Comparison of ENCODE assay signal across 13 cellular contexts in the genomic region with DNA sequence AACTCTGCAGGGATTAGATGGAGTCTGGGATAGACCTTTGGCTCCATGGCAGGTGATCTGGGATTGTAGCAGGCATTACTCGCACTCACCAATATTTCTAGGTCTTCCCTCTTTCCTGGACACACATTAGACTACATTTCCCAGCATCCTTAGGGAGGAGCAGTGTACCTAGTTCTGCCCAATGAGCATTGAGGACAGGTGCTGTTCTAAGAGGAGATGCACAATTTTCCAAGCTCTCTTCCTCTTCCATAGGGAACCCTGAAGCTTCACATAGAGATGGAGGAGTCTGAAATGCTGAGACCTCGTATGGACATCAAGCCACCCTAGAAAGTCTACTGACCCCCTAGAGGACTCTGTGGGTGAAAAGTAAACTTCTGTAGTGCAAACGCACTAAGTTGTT.
DNase-seq lines count a peak whose midpoint lies in the region; ATAC-seq and TF ChIP-seq lines count a peak whose summit lies in the region.
"Had no signal": no experiment of that assay in that cellular context is flagged by ENCODE, and none has a peak within 500 bp of the region (broad histone marks: within the 10 kb centered on the region; RNA-seq: fewer than 3 reads in every experiment).

No MANE protein-coding gene starts in this region.

- H4K20me1 ChIP-seq in BLaER1 treated with 17β-estradiol and CSF1 and Interleukin-3, amounts not matched to agents 10 nM and 100 nM = no peaks in the 10 kb centered on the region

- peak overlapping the region in 9 of 11 experiments; percentile 18 to 78 (median 65); a peak in 15 of 22 replicates for H3K9ac ChIP-seq in BLaER1 treated with 17β-estradiol and CSF1 and Interleukin-3, amounts not matched to agents 10 nM and 100 nM

- peak; percentile 39 for DNase-seq in GM20000 (ENCODE audit: low spot score)
- no peak for DNase-seq in RWPE2 (ENCODE audit: low spot score)
- peak; percentile 76 for DNase-seq in iPS-NIHi11 (ENCODE audit: low spot score)
- DNase-seq in GM10266 (ENCODE audit: extremely low spot score) = no peak
- no peak for DNase-seq in activated CD4-positive, CD25-positive, alpha-beta regulatory T cell treated with anti-CD3 and anti-CD28 coated beads, Interleukin-2, amount 50 U/mL, for 72 hours
- no peak for DNase-seq in AML-193 (lab: John Stamatoyannopoulos, UW)
- DNase-seq: activated naive CD8-positive, alpha-beta T cell treated with anti-CD3 and anti-CD28 coated beads, Interleukin-2, amount 10 ng/mL, durations not matched to agents 7 days and 5 days; esophagus squamous epithelium; lower lobe of right lung; naive B cell; NCI-H1930; testis had no signal

- peak overlapping the region in 5 of 10 experiments; percentile 3 to 37 (median 23); a peak in 4 of 20 replicates for H3K4me3 ChIP-seq in BLaER1 treated with 17β-estradiol and CSF1 and Interleukin-3, amounts not matched to agents 10 nM and 100 nM
- H3K4me3 ChIP-seq in RWPE2 (ENCODE audit: severe bottlenecking) = no peak overlapping the region
- H3K4me3 ChIP-seq: esophagus squamous epithelium, lower lobe of right lung, testis had no signal

- no peaks in the 10 kb centered on the region for H3K36me3 ChIP-seq in BLaER1 treated with 17β-estradiol and CSF1 and Interleukin-3, amounts not matched to agents 10 nM and 100 nM
- H3K36me3 ChIP-seq in RWPE2 (ENCODE audit: low read depth) = no peaks in the 10 kb centered on the region
- H3K36me3 ChIP-seq: esophagus squamous epithelium, lower lobe of right lung had no signal

- peak; percentile 62; the same call in 2 of the 3 replicates for ATAC-seq in RWPE2 (ENCODE audit: low read depth)
- ATAC-seq: lower lobe of right lung had no signal

- no peaks in the 10 kb centered on the region for H3K27me3 ChIP-seq in BLaER1 treated with 17β-estradiol and CSF1 and Interleukin-3, amounts not matched to agents 10 nM and 100 nM
- H3K27me3 ChIP-seq in RWPE2 (ENCODE audit: insufficient read depth, poor library complexity, severe bottlenecking) = no peaks in the 10 kb centered on the region
- H3K27me3 ChIP-seq: esophagus squamous epithelium, testis had no signal

- TF ChIP-seq CTCF in GM20000 (IDR thresholded peaks at IDR 0.05; ENCODE audit: extremely low read depth, missing control alignments) (no peak), RWPE2 (IDR thresholded peaks at IDR 0.05; ENCODE audit: poor library complexity, severe bottlenecking) (no peak), GM10266 (IDR thresholded peaks at IDR 0.05; ENCODE audit: control insufficient read depth, insufficient read depth, low read depth, missing control alignments) (no peak)

- peak overlapping the region; percentile 68 to 93 (median 82) for H3K4me2 ChIP-seq in BLaER1 treated with 17β-estradiol and CSF1 and Interleukin-3, amounts not matched to agents 10 nM and 100 nM

- no peaks in the 10 kb centered on the region for H3K9me3 ChIP-seq in BLaER1 treated with 17β-estradiol and CSF1 and Interleukin-3, amounts not matched to agents 10 nM and 100 nM (replicated peaks in 1 of 11)
- no peaks in the 10 kb centered on the region for H3K9me3 ChIP-seq in RWPE2 (ENCODE audit: severe bottlenecking)
- H3K9me3 ChIP-seq: esophagus squamous epithelium, lower lobe of right lung, testis had no signal

- H3K4me1 ChIP-seq in BLaER1 treated with 17β-estradiol and CSF1 and Interleukin-3, amounts not matched to agents 10 nM and 100 nM = peaks cover 27 to 94% (median 73%) of the 10 kb centered on the region in 10 experiments
- H3K4me1 ChIP-seq in RWPE2 (ENCODE audit: insufficient read depth, poor library complexity, severe bottlenecking) = no peaks in the 10 kb centered on the region
- H3K4me1 ChIP-seq: esophagus squamous epithelium, lower lobe of right lung, testis had no signal

- peak overlapping the region in 10 of 11 experiments; percentile 2 to 89 (median 80); a peak in 18 of 22 replicates for H3K27ac ChIP-seq in BLaER1 treated with 17β-estradiol and CSF1 and Interleukin-3, amounts not matched to agents 10 nM and 100 nM
- no peak overlapping the region for H3K27ac ChIP-seq in RWPE2 (ENCODE audit: poor library complexity, severe bottlenecking)
- H3K27ac ChIP-seq: esophagus squamous epithelium, lower lobe of right lung, testis had no signal

Comparison
In these comparisons a context has a peak if more than half of its experiments do, and no peak if none do; other contexts are left out.
1. DNase-seq: peak in GM20000 (single experiment) and iPS-NIHi11 (single experiment); none in RWPE2 (single experiment), GM10266 (single experiment), activated CD4-positive, CD25-positive, alpha-beta regulatory T cell treated with anti-CD3 and anti-CD28 coated beads, Interleukin-2, amount 50 U/mL, for 72 hours (single experiment) and AML-193 (0 of 2).